In genomic region chr22:40951795-40952602, GRCh38 we compare ENCODE assay signal across 1 cellular context.
TF ChIP-seq lines count a peak whose summit lies in the region.

No MANE protein-coding gene starts in this region.

TF ChIP-seq in K562, 482 proteins besides CTCF, POLR2A, EP300 and RAD21 (continued from another document and continues in another):
- TF ChIP-seq PKNOX1 (IDR thresholded peaks at IDR 0.05): no peak
- no peak for TF ChIP-seq RBM34 (IDR thresholded peaks at IDR 0.05; ENCODE audit: borderline replicate concordance, insufficient read depth, low read length)
- no peak for TF ChIP-seq ZNF77 (CRISPR knock-in tag; IDR thresholded peaks at IDR 0.05)
- TF ChIP-seq ZNF511 (CRISPR knock-in tag; IDR thresholded peaks at IDR 0.05): no peak
- 0 out of 2 replicates have a peak, but pooled peaks have one; percentile 21 for TF ChIP-seq BACH1 (tag; IDR thresholded peaks at IDR 0.05)
- no peak for TF ChIP-seq YBX1 (IDR thresholded peaks at IDR 0.05)
- TF ChIP-seq ZNF584 (CRISPR knock-in tag; IDR thresholded peaks at IDR 0.05; ENCODE audit: low read depth): no peak
- no peak for TF ChIP-seq ILK (tag; IDR thresholded peaks at IDR 0.05; ENCODE audit: borderline replicate concordance, low read depth)
- TF ChIP-seq ELK1 (CRISPR knock-in tag; IDR thresholded peaks at IDR 0.05): no peak
- TF ChIP-seq NONO (IDR thresholded peaks at IDR 0.05; ENCODE audit: low read depth in 2 of 2, low read length in 1 of 2): no peak
- peak in 1 of 2 experiments; percentile 59; a peak in 1 of 4 replicates for TF ChIP-seq SIN3A (IDR thresholded peaks at IDR 0.05; ENCODE audit: borderline replicate concordance in 2 of 2, control insufficient read depth in 1 of 2, low read depth in 2 of 2, low read length in 2 of 2)
- TF ChIP-seq ZNF57 (CRISPR knock-in tag; IDR thresholded peaks at IDR 0.05): no peak
- TF ChIP-seq NCOA4 (IDR thresholded peaks at IDR 0.05; ENCODE audit: partially characterized antibody): no peak
- no peak for TF ChIP-seq SREBF1 (IDR thresholded peaks at IDR 0.05; ENCODE audit: borderline replicate concordance, low read depth, low read length)
- TF ChIP-seq RAD51 (IDR thresholded peaks at IDR 0.05; ENCODE audit: borderline replicate concordance, low read depth): no peak
- no peak for TF ChIP-seq SAFB2 (IDR thresholded peaks at IDR 0.05; ENCODE audit: borderline replicate concordance, low read depth, low read length, severe bottlenecking)
- TF ChIP-seq KDM5B (IDR thresholded peaks at IDR 0.05; ENCODE audit: insufficient replicate concordance, low read depth, low read length): peak; percentile 2
- no peak for TF ChIP-seq ZBTB43 (CRISPR knock-in tag; IDR thresholded peaks at IDR 0.05)
- TF ChIP-seq MAX (CRISPR knock-in tag; IDR thresholded peaks at IDR 0.05): no peak
- TF ChIP-seq CEBPZ (IDR thresholded peaks at IDR 0.05; ENCODE audit: borderline replicate concordance, low read depth, low read length): no peak
- no peak for TF ChIP-seq ZNF23 (CRISPR knock-in tag; IDR thresholded peaks at IDR 0.05)
- TF ChIP-seq MCM5 (IDR thresholded peaks at IDR 0.05; ENCODE audit: low read depth): no peak
- TF ChIP-seq ZNF609 (CRISPR knock-in tag; IDR thresholded peaks at IDR 0.05; ENCODE audit: borderline replicate concordance): no peak
- TF ChIP-seq BHLHE40 (IDR thresholded peaks at IDR 0.05; ENCODE audit: low read length): no peak
- TF ChIP-seq CHD4 (IDR thresholded peaks at IDR 0.05; ENCODE audit: insufficient read depth, insufficient replicate concordance, low read depth, low read length, poor library complexity, severe bottlenecking): no peak
- peak; percentile 27 for TF ChIP-seq NFYB (IDR thresholded peaks at IDR 0.05; ENCODE audit: extremely low read depth, insufficient read length)
- TF ChIP-seq ZNF592 (IDR thresholded peaks at IDR 0.05): peak; percentile 50; the same call in 1 of the 2 replicates
- TF ChIP-seq HDGF (IDR thresholded peaks at IDR 0.05): no peak
- no peak for TF ChIP-seq ARNT (IDR thresholded peaks at IDR 0.05)
- TF ChIP-seq SRF (CRISPR knock-in tag; IDR thresholded peaks at IDR 0.05): no peak
- TF ChIP-seq HNRNPUL1 (IDR thresholded peaks at IDR 0.05; ENCODE audit: low read length): no peak
- no peak for TF ChIP-seq BMI1 (IDR thresholded peaks at IDR 0.05; ENCODE audit: low read length)
- no peak for TF ChIP-seq SFPQ (IDR thresholded peaks at IDR 0.05; ENCODE audit: low read depth, low read length)
- 0 out of 2 replicates have a peak, but pooled peaks have one; percentile 42 for TF ChIP-seq SUPT5H (IDR thresholded peaks at IDR 0.05)
- TF ChIP-seq YY1 (IDR thresholded peaks at IDR 0.05; ENCODE audit: borderline replicate concordance in 1 of 3, control insufficient read depth in 1 of 3, extremely low read depth in 1 of 3, insufficient read depth in 3 of 3, insufficient read length in 1 of 3, insufficient replicate concordance in 2 of 3, low read depth in 1 of 3, low read length in 2 of 3): peak in 2 of 3 experiments; percentile 32 to 88
- TF ChIP-seq HMBOX1 (IDR thresholded peaks at IDR 0.05): peak; percentile 76; the same call in 1 of the 2 replicates
